ENCODE assay signal across 26 cellular contexts in genomic region chr5:159353661-159354252, GRCh38. TPM values are rescaled to one million over a fixed set of nuclear protein-coding genes. Genes with fewer than 3 reads are reported as not detected.
A peak's percentile ranks its signal among the peaks of the same experiment; 100 is the strongest.
DNase-seq lines count a peak whose midpoint lies in the region; ATAC-seq, FAIRE-seq and TF ChIP-seq lines count a peak whose summit lies in the region.
"Had no signal": no experiment of that assay in that cellular context is flagged by ENCODE, and none has a peak within 500 bp of the region (broad histone marks: within the 10 kb centered on the region; RNA-seq: fewer than 3 reads in every experiment).

No MANE protein-coding gene starts in this region.

- intact Hi-C loops in HepG2 (cut with micrococcal nuclease; ENCODE audit: unreplicated experiment), result no loop called here
- intact Hi-C loops in right lobe of liver (cut with DNase I), result no loop called here
- intact Hi-C loops in activated T-helper 1 cell treated with anti-CD3 and anti-CD28 coated beads, Interleukin-12 subunit alpha, Interleukin-12 subunit beta, Interleukin-2, Interleukin-4 antibody, amounts not matched to agents 30 ng/mL and 10 ng/mL and 1 ng/mL, durations not matched to agents 14 hours and 24 hours and 36 hours (cut with micrococcal nuclease), result no loop called here

- H3K4me2 ChIP-seq in HepG2 (ENCODE audit: low read depth, low read length), result no peak overlapping the region
- H3K4me2 ChIP-seq: GM23338, SK-N-SH had no signal

- H3K4me3 ChIP-seq in HepG2 (replicated peaks in 1 of 3; ENCODE audit: insufficient read depth in 1 of 3, low read depth in 2 of 3, low read length in 3 of 3), result no peak overlapping the region
- no peak overlapping the region for H3K4me3 ChIP-seq in right lobe of liver
- H3K4me3 ChIP-seq in astrocyte of the cerebellum (ENCODE audit: low read depth, low read length), result no peak overlapping the region
- H3K4me3 ChIP-seq: GM23338, HAP-1 had no signal

- ATAC-seq in HepG2, result no peak
- no peak for ATAC-seq in right lobe of liver
- ATAC-seq in foreskin keratinocyte, result peak; percentile 53
- ATAC-seq in GM18861 (IDR thresholded peaks at IDR 0.05; ENCODE audit: unreplicated experiment), result no peak
- ATAC-seq: GM23338 had no signal

- no peak overlapping the region for H3K4me3 Mint-ChIP-seq in activated T-helper 1 cell treated with anti-CD3 and anti-CD28 coated beads, Interleukin-12 subunit alpha, Interleukin-12 subunit beta, Interleukin-2, Interleukin-4 antibody, amounts not matched to agents 30 ng/mL and 10 ng/mL and 1 ng/mL, durations not matched to agents 14 hours and 24 hours and 36 hours
- H3K4me3 Mint-ChIP-seq: GM23338 had no signal

- H3K27me3 ChIP-seq in HepG2 (ENCODE audit: control insufficient read depth in 1 of 2, insufficient read depth in 2 of 2, low read length in 2 of 2), result no peaks in the 10 kb centered on the region
- no peaks in the 10 kb centered on the region for H3K27me3 ChIP-seq in right lobe of liver
- no peaks in the 10 kb centered on the region for H3K27me3 ChIP-seq in foreskin keratinocyte

- peaks cover 4% of the 10 kb centered on the region for H3K36me3 Mint-ChIP-seq in activated T-helper 1 cell treated with anti-CD3 and anti-CD28 coated beads, Interleukin-12 subunit alpha, Interleukin-12 subunit beta, Interleukin-2, Interleukin-4 antibody, amounts not matched to agents 30 ng/mL and 10 ng/mL and 1 ng/mL, durations not matched to agents 14 hours and 24 hours and 36 hours (ENCODE audit: low read depth)

- TF ChIP-seq EP300 in HepG2 (IDR thresholded peaks at IDR 0.05; ENCODE audit: low read depth in 2 of 2, low read length in 2 of 2) (no peak), HepG2 (CRISPR knock-in tag; IDR thresholded peaks at IDR 0.05; ENCODE audit: borderline replicate concordance) (no peak)

- under 1% methylated on average over 4 of the region's 4 CpGs for WGBS in HepG2 (ENCODE audit: low lambda C conversion rate)
- WGBS in right lobe of liver (ENCODE audit: insufficient coverage, low coverage, low lambda C conversion rate, missing lambda C conversion rate), result 60% methylated on average over 4 of the region's 4 CpGs

- no peaks in the 10 kb centered on the region for H4K20me1 ChIP-seq in HepG2 (ENCODE audit: insufficient read depth, low read length)

- H2AFZ ChIP-seq in HepG2 (ENCODE audit: low read length), result no peak overlapping the region
- H2AFZ ChIP-seq: GM23338 had no signal

- H3K27ac Mint-ChIP-seq in activated T-helper 1 cell treated with anti-CD3 and anti-CD28 coated beads, Interleukin-12 subunit alpha, Interleukin-12 subunit beta, Interleukin-2, Interleukin-4 antibody, amounts not matched to agents 30 ng/mL and 10 ng/mL and 1 ng/mL, durations not matched to agents 14 hours and 24 hours and 36 hours, result no peak overlapping the region
- H3K27ac Mint-ChIP-seq: GM23338 had no signal

- TF ChIP-seq POLR2A in HepG2 (IDR thresholded peaks at IDR 0.05; ENCODE audit: insufficient read depth in 1 of 2, low read depth in 2 of 2, low read length in 2 of 2) (no peak), right lobe of liver (IDR thresholded peaks at IDR 0.05) (no peak)

- no peaks in the 10 kb centered on the region for H3K79me2 ChIP-seq in HepG2 (ENCODE audit: insufficient read depth, low read length)

- H3K9ac ChIP-seq in HepG2 (ENCODE audit: insufficient read depth, low read depth, low read length), result no peak overlapping the region
- H3K9ac ChIP-seq: SK-N-SH had no signal

- no peaks in the 10 kb centered on the region for H3K4me1 ChIP-seq in HepG2 (ENCODE audit: insufficient read depth, low read length)
- H3K4me1 ChIP-seq in right lobe of liver, result no peaks in the 10 kb centered on the region
- H3K4me1 ChIP-seq in foreskin keratinocyte, result peaks cover 4% of the 10 kb centered on the region
- H3K4me1 ChIP-seq: BE2C, HAP-1 had no signal

- BruUV-seq in HepG2 (replicated peaks; lab: Mats Ljungman, UMichigan), result no TSS peak

- H3K27me3 Mint-ChIP-seq in activated T-helper 1 cell treated with anti-CD3 and anti-CD28 coated beads, Interleukin-12 subunit alpha, Interleukin-12 subunit beta, Interleukin-2, Interleukin-4 antibody, amounts not matched to agents 30 ng/mL and 10 ng/mL and 1 ng/mL, durations not matched to agents 14 hours and 24 hours and 36 hours (ENCODE audit: insufficient read depth), result peaks cover 45% of the 10 kb centered on the region

- peaks cover 15% of the 10 kb centered on the region for H3K4me1 Mint-ChIP-seq in activated T-helper 1 cell treated with anti-CD3 and anti-CD28 coated beads, Interleukin-12 subunit alpha, Interleukin-12 subunit beta, Interleukin-2, Interleukin-4 antibody, amounts not matched to agents 30 ng/mL and 10 ng/mL and 1 ng/mL, durations not matched to agents 14 hours and 24 hours and 36 hours (ENCODE audit: low read depth)
- H3K4me1 Mint-ChIP-seq: GM23338 had no signal

- peaks cover 21% of the 10 kb centered on the region for H3K9me3 Mint-ChIP-seq in activated T-helper 1 cell treated with anti-CD3 and anti-CD28 coated beads, Interleukin-12 subunit alpha, Interleukin-12 subunit beta, Interleukin-2, Interleukin-4 antibody, amounts not matched to agents 30 ng/mL and 10 ng/mL and 1 ng/mL, durations not matched to agents 14 hours and 24 hours and 36 hours
- H3K9me3 Mint-ChIP-seq: GM23338 had no signal

- no peak for TF ChIP-seq RAD21 in HepG2 (CRISPR knock-in tag; IDR thresholded peaks at IDR 0.05)

- H3K36me3 ChIP-seq in HepG2 (replicated peaks in 1 of 2; ENCODE audit: control insufficient read depth in 1 of 2, insufficient read depth in 2 of 2, low read length in 2 of 2) (no peaks in the 10 kb centered on the region), right lobe of liver (no peaks in the 10 kb centered on the region)
- H3K36me3 ChIP-seq: BE2C, HAP-1 had no signal

- DNase-seq in HepG2 (ENCODE audit: low spot score) (no peak), right lobe of liver (no peak), astrocyte of the cerebellum (ENCODE audit: low read depth) (peak; percentile 13), foreskin keratinocyte (no peak), HK-2 (ENCODE audit: unreplicated experiment) (no peak), NCI-H510A treated with DMSO at 0.1 percent for 48 hours (lab: John Stamatoyannopoulos, UW) (no peak)
- DNase-seq in activated T-helper 1 cell treated with anti-CD3 and anti-CD28 coated beads, Interleukin-12 subunit alpha, Interleukin-12 subunit beta, Interleukin-2, Interleukin-4 antibody, amounts not matched to agents 30 ng/mL and 10 ng/mL and 1 ng/mL, durations not matched to agents 14 hours and 24 hours and 36 hours (ENCODE audit: low spot score), result no peak
- DNase-seq: BE2C; DMS53; EL; GF-D8; Kasumi-1; NCI-H1092; NCI-H1436; NCI-H1930; NCI-H2227 treated with DMSO at 0.1 percent for 48 hours; NCI-H510A; NCI-H774; NK-92 treated with Interleukin-12 subunit alpha and Interleukin-12 subunit beta, amount 100 ng/mL, for 24 hours; SIG-M5; SK-N-SH had no signal

- in situ Hi-C loops in HepG2 (cut with HindIII; ENCODE audit: extremely low pct_ligation_motif_present, low pct_unique_long_range_greater_than_20kb) (no loop called here), astrocyte of the cerebellum (cut with HindIII; ENCODE audit: low sequenced_read_pairs) (no loop called here)

- H3K9me3 ChIP-seq in HepG2 (ENCODE audit: low read length) (no peaks in the 10 kb centered on the region), right lobe of liver (no peaks in the 10 kb centered on the region)
- H3K9me3 ChIP-seq: BE2C, HAP-1, SK-N-SH had no signal

- H3K27ac ChIP-seq in HepG2 (ENCODE audit: extremely low read length, insufficient read depth, low read length), result no peak overlapping the region
- H3K27ac ChIP-seq in right lobe of liver, result no peak overlapping the region
- H3K27ac ChIP-seq in foreskin keratinocyte, result no peak overlapping the region

- POLR2A ChIA-PET in HepG2 (lab: Yijun Ruan, JAX), result no interaction called here

- CTCF ChIA-PET in HepG2 (lab: Yijun Ruan, JAX; ENCODE audit: low intra/inter-chr PET ratio, low total read pairs), result no interaction called here

- TF ChIP-seq CTCF in HepG2 (CRISPR knock-in tag; IDR thresholded peaks at IDR 0.05) (no peak), right lobe of liver (IDR thresholded peaks at IDR 0.05) (no peak), astrocyte of the cerebellum (IDR thresholded peaks at IDR 0.05; ENCODE audit: low read depth, low read length, missing control alignments) (no peak), foreskin keratinocyte (conservative IDR thresholded peaks at IDR 0.05) (no peak)

- no peak for FAIRE-seq in HepG2 (lab: Jason Lieb, UNC)
- FAIRE-seq: D721Med, HTR-8/SVneo had no signal

TF ChIP-seq in HepG2, 621 proteins besides CTCF, POLR2A, EP300 and RAD21 (continues in another document):
- TF ChIP-seq ZEB1 (IDR thresholded peaks at IDR 0.05; ENCODE audit: insufficient replicate concordance, low read depth) (no peak), MAFK (conservative IDR thresholded peaks at IDR 0.05 in 1 of 2, IDR thresholded peaks at IDR 0.05 in 1 of 2; ENCODE audit: low read length in 2 of 2) (peak in 1 of 2 experiments; percentile 50; a peak in 3 of 4 replicates), ZNF430 (CRISPR knock-in tag; IDR thresholded peaks at IDR 0.05) (no peak)

RNA-seq across cellular contexts. Expression of gene IL12B, which starts 23.5 kb away (rescaled TPM):
- total RNA-seq in HepG2 (2016; rRNA removed; fragmentation: Illumina TruSeq; extraction: Trizol) (not detected in 2 replicates), right lobe of liver (not detected), foreskin keratinocyte (not detected in 2 replicates)
- not detected in 2 replicates for total RNA-seq in HepG2 (2016; cell fraction: cytosol; rRNA removed; fragmentation: Illumina TruSeq; extraction: Trizol; ENCODE audit: low read depth)
- total RNA-seq in HepG2 (2016; cell fraction: insoluble cytoplasmic fraction; rRNA removed; fragmentation: Illumina TruSeq; extraction: Trizol), result not detected in 2 replicates
- total RNA-seq in HepG2 (2016; cell fraction: membrane; rRNA removed; fragmentation: Illumina TruSeq; extraction: Trizol), result not detected in 2 replicates
- total RNA-seq in HepG2 (2016; cell fraction: nucleus; rRNA removed; fragmentation: Illumina TruSeq; extraction: Trizol), result not detected in 2 replicates
- polyA plus RNA-seq in HepG2 (2011; rRNA removed) (not detected in 2 replicates), foreskin keratinocyte (not detected in 2 replicates)
- not detected in 2 replicates for polyA plus RNA-seq in HepG2 (2011; cell fraction: cytosol; rRNA removed)
- polyA plus RNA-seq in HepG2 (2011; cell fraction: nucleus; rRNA removed), result not detected in 2 replicates
- polyA plus RNA-seq in HepG2 (2012), result not detected in 2 replicates
- not detected in 2 replicates for polyA plus RNA-seq in HepG2 (2016; cell fraction: cytosol; fragmentation: Illumina TruSeq; extraction: Trizol; ENCODE audit: low read depth)
- not detected in 2 replicates for polyA plus RNA-seq in HepG2 (2016; cell fraction: insoluble cytoplasmic fraction; fragmentation: Illumina TruSeq; extraction: Trizol; ENCODE audit: low read depth)
- polyA plus RNA-seq in HepG2 (2016; cell fraction: membrane; fragmentation: Illumina TruSeq; extraction: Trizol; ENCODE audit: low read depth), result not detected in 2 replicates
- polyA plus RNA-seq in HepG2 (2016; cell fraction: nucleus; fragmentation: Illumina TruSeq; extraction: Trizol; ENCODE audit: insufficient read depth, low read depth), result not detected in 2 replicates
- not detected in 2 replicates for polyA minus RNA-seq in HepG2 (2011; rRNA and poly(A)+ RNA removed; ENCODE audit: low replicate concordance)
- polyA minus RNA-seq in HepG2 (2011; cell fraction: cytosol; rRNA and poly(A)+ RNA removed), result not detected in 2 replicates
- polyA minus RNA-seq in HepG2 (2011; cell fraction: nucleus; rRNA and poly(A)+ RNA removed), result not detected in 2 replicates
- not detected in 2 replicates for total RNA-seq in activated T-helper 1 cell treated with anti-CD3 and anti-CD28 coated beads, Interleukin-12 subunit alpha, Interleukin-12 subunit beta, Interleukin-2, Interleukin-4 antibody, amounts not matched to agents 30 ng/mL and 10 ng/mL and 1 ng/mL, durations not matched to agents 14 hours and 24 hours and 36 hours
- total RNA-seq: GM23338 had no signal
- polyA plus RNA-seq: GM23338, SK-N-SH had no signal
